In the genomic region with DNA sequence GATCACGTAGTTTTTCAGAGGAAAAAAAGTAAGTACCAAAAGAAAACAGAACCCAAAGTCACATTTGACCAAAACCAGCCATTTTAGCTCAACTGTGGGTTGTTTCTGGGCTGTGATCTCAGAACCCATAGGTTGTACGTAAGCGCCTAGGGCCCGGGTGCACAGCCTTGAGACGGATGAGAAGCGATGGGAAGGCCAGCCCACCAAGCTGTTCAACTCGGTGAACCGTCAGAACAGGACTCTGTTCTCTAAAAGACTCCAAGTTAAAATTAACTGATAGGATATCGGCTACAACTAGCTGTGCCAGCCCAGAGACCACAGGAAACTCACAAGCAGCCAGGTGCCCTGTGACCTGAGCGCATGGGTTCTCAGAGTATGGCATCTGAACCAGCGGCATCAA, we compare ENCODE assay signal across 15 cellular contexts. TPM values are rescaled to one million over a fixed set of nuclear protein-coding genes. Genes with fewer than 3 reads are reported as not detected.
DNase-seq lines count a peak whose midpoint lies in the region; ATAC-seq and TF ChIP-seq lines count a peak whose summit lies in the region.
"Had no signal": no experiment of that assay in that cellular context is flagged by ENCODE, and none has a peak within 500 bp of the region (broad histone marks: within the 10 kb centered on the region; RNA-seq: fewer than 3 reads in every experiment).

No MANE protein-coding gene starts in this region.

- no peak for ATAC-seq in CD8-positive, alpha-beta T cell
- ATAC-seq in GM23338 (no peak), omental fat pad (ENCODE audit: low FRiP score) (no peak)
- no peak for ATAC-seq in naive thymus-derived CD8-positive, alpha-beta T cell

- H3K27ac ChIP-seq in CD8-positive, alpha-beta T cell (ENCODE audit: low read depth, low read length) = no peak overlapping the region
- 0 out of 2 replicates have a peak overlapping the region, but pooled peaks have one; percentile 45 for H3K27ac ChIP-seq in GM23338 (ENCODE audit: low read depth)
- H3K27ac ChIP-seq in sigmoid colon = no peak overlapping the region
- H3K27ac ChIP-seq: BLaER1 had no signal

- intact Hi-C loops in CD8-positive, alpha-beta T cell (cut with DNase I, micrococcal nuclease) = no loop called here
- intact Hi-C loops in sigmoid colon (cut with DNase I) = no loop called here

- no peak for TF ChIP-seq POLR2A in sigmoid colon (IDR thresholded peaks at IDR 0.05)

- peaks cover 78% of the 10 kb centered on the region for H3K36me3 ChIP-seq in CD8-positive, alpha-beta T cell (ENCODE audit: insufficient read depth, low read length)
- H3K36me3 ChIP-seq in GM23338 (ENCODE audit: insufficient read depth) (peaks cover 93% of the 10 kb centered on the region), sigmoid colon (peaks cover 56 to 100% (median 84%) of the 10 kb centered on the region in 4 donors)

- no peak for DNase-seq in CD8-positive, alpha-beta T cell
- DNase-seq in GM23338 (ENCODE audit: low spot score) (no peak), sigmoid colon (peak; percentile 46), omental fat pad (ENCODE audit: low spot score) (no peak), NCI-H146 treated with DMSO at 0.1 percent for 48 hours (lab: John Stamatoyannopoulos, UW; ENCODE audit: unreplicated experiment) (no peak)
- DNase-seq in naive thymus-derived CD8-positive, alpha-beta T cell = no peak
- DNase-seq: DMS 273 treated with DMSO at 0.1 percent for 48 hours; MG63; NCI-H1092 treated with DMSO at 0.1 percent for 48 hours; NCI-H1694 treated with DMSO at 0.1 percent for 48 hours; NCI-H69; NK-92 treated with Interleukin-12 subunit alpha and Interleukin-12 subunit beta, amount 100 ng/mL, for 24 hours; OCI-M1 had no signal

- no peak overlapping the region for H2AFZ ChIP-seq in GM23338

- WGBS in sigmoid colon, 2 donors = 92 to 94% methylated on average over 11 of the region's 11 CpGs

- peaks cover 8% of the 10 kb centered on the region for H3K4me1 Mint-ChIP-seq in CD8-positive, alpha-beta T cell (ENCODE audit: low read depth)
- H3K4me1 Mint-ChIP-seq in GM23338 (no peaks in the 10 kb centered on the region; the same call in 2 of the 3 replicates), brain (no peaks in the 10 kb centered on the region)
- peaks cover 0 to 24% (median 14%) of the 10 kb centered on the region in 4 donors for H3K4me1 Mint-ChIP-seq in naive thymus-derived CD8-positive, alpha-beta T cell

- no peak overlapping the region for H3K4me3 Mint-ChIP-seq in CD8-positive, alpha-beta T cell
- H3K4me3 Mint-ChIP-seq in GM23338 (no peak overlapping the region; the same call in 2 of the 3 replicates), brain (no peak overlapping the region)
- H3K4me3 Mint-ChIP-seq in naive thymus-derived CD8-positive, alpha-beta T cell = no peak overlapping the region

- H3K36me3 Mint-ChIP-seq in CD8-positive, alpha-beta T cell = peaks cover 94% of the 10 kb centered on the region
- H3K36me3 Mint-ChIP-seq in GM23338 (ENCODE audit: low read depth) (peaks cover 100% of the 10 kb centered on the region), brain (peaks cover 98% of the 10 kb centered on the region)
- peaks cover 10 to 97% (median 19%) of the 10 kb centered on the region in 3 donors for H3K36me3 Mint-ChIP-seq in naive thymus-derived CD8-positive, alpha-beta T cell

- H3K9me3 ChIP-seq in CD8-positive, alpha-beta T cell (ENCODE audit: low read length) = no peaks in the 10 kb centered on the region
- no peaks in the 10 kb centered on the region for H3K9me3 ChIP-seq in sigmoid colon
- H3K9me3 ChIP-seq: BLaER1, MG63 had no signal

- no peaks in the 10 kb centered on the region for H3K27me3 Mint-ChIP-seq in CD8-positive, alpha-beta T cell (ENCODE audit: low read depth)
- H3K27me3 Mint-ChIP-seq in GM23338 (ENCODE audit: insufficient read depth, low read depth, poor library complexity) = peaks cover 7% of the 10 kb centered on the region
- no peaks in the 10 kb centered on the region for H3K27me3 Mint-ChIP-seq in brain
- H3K27me3 Mint-ChIP-seq in naive thymus-derived CD8-positive, alpha-beta T cell = no peaks in the 10 kb centered on the region

- H3K4me2 ChIP-seq in GM23338 = no peak overlapping the region
- H3K4me2 ChIP-seq: BLaER1 had no signal

- TF ChIP-seq EP300 in sigmoid colon (IDR thresholded peaks at IDR 0.05) = no peak

- H3K4me1 ChIP-seq in CD8-positive, alpha-beta T cell (ENCODE audit: insufficient read depth, low read length) = no peaks in the 10 kb centered on the region
- H3K4me1 ChIP-seq in GM23338 (ENCODE audit: insufficient read depth) (no peaks in the 10 kb centered on the region), sigmoid colon (peaks cover 0 to 28% (median 17%) of the 10 kb centered on the region in 4 donors)

- POLR2A ChIA-PET in CD8-positive, alpha-beta T cell (lab: Charles Lee) = no interaction called here
- POLR2A ChIA-PET in naive thymus-derived CD8-positive, alpha-beta T cell (lab: Charles Lee) = interaction anchor here (1.2 kb wide), 1 partner anchor 29 kb away, joined by 3 read pairs; a partner anchor contains a TSS

- no peaks in the 10 kb centered on the region for H3K9me3 Mint-ChIP-seq in CD8-positive, alpha-beta T cell
- H3K9me3 Mint-ChIP-seq in GM23338 (no peaks in the 10 kb centered on the region; the same call in 2 of the 3 replicates), brain (no peaks in the 10 kb centered on the region)
- H3K9me3 Mint-ChIP-seq in naive thymus-derived CD8-positive, alpha-beta T cell = no peaks in the 10 kb centered on the region

- no peak for TF ChIP-seq CTCF in CD8-positive, alpha-beta T cell (IDR thresholded peaks at IDR 0.05)
- TF ChIP-seq CTCF in GM23338 (conservative IDR thresholded peaks at IDR 0.05; ENCODE audit: low read depth in 2 of 2) (no peak), brain (conservative IDR thresholded peaks at IDR 0.05) (no peak), sigmoid colon (IDR thresholded peaks at IDR 0.05) (no peak), omental fat pad (IDR thresholded peaks at IDR 0.05) (no peak)

- no peak overlapping the region for H3K4me3 ChIP-seq in CD8-positive, alpha-beta T cell (ENCODE audit: low read depth, low read length)
- H3K4me3 ChIP-seq in GM23338 = no peak overlapping the region
- H3K4me3 ChIP-seq in sigmoid colon = no peak overlapping the region
- H3K4me3 ChIP-seq: BLaER1, MG63 had no signal

- peaks cover 84% of the 10 kb centered on the region for H4K20me1 ChIP-seq in GM23338 (replicated peaks; ENCODE audit: insufficient read depth)

- peaks cover 63% of the 10 kb centered on the region for H3F3A ChIP-seq in GM23338 (replicated peaks; ENCODE audit: low read depth)

- H3K27ac Mint-ChIP-seq in CD8-positive, alpha-beta T cell = peak overlapping the region; percentile 45
- H3K27ac Mint-ChIP-seq in GM23338 = no peak overlapping the region; the same call in 1 of the 2 replicates
- H3K27ac Mint-ChIP-seq in brain = peak overlapping the region in 3 of 5 experiments; percentile 27 to 80 (median 40)
- H3K27ac Mint-ChIP-seq in naive thymus-derived CD8-positive, alpha-beta T cell = peak overlapping the region in 4 of 10 donors; percentile 19 to 59 (median 50)

- H3K79me2 ChIP-seq in GM23338 (replicated peaks; ENCODE audit: insufficient read depth) = peaks cover 94% of the 10 kb centered on the region

- no peaks in the 10 kb centered on the region for H3K9me2 ChIP-seq in GM23338 (ENCODE audit: insufficient read depth)

- CTCF ChIA-PET in CD8-positive, alpha-beta T cell (lab: Charles Lee) = interaction anchor here (1.6 kb wide), 1 partner anchor 15 kb away, joined by 4 read pairs; no protein-coding TSS in a partner anchor

- H3K27me3 ChIP-seq in CD8-positive, alpha-beta T cell (ENCODE audit: insufficient read depth, low read length) = no peaks in the 10 kb centered on the region
- no peaks in the 10 kb centered on the region for H3K27me3 ChIP-seq in GM23338 (ENCODE audit: insufficient read depth)
- no peaks in the 10 kb centered on the region for H3K27me3 ChIP-seq in sigmoid colon
- H3K27me3 ChIP-seq: BLaER1, MG63 had no signal

TF ChIP-seq in GM23338, 12 proteins besides CTCF, POLR2A, EP300 and RAD21:
- TF ChIP-seq JUNB (IDR thresholded peaks at IDR 0.05; ENCODE audit: unreplicated experiment) (no peak), EZH2phosphoT487 (IDR thresholded peaks at IDR 0.05; ENCODE audit: unreplicated experiment) (no peak)

RNA-seq across cellular contexts. Expression of a gene that starts 28.3 kb away (rescaled TPM):
- 100 to 1,000 TPM; 177 to 190 TPM for total RNA-seq in CD8-positive, alpha-beta T cell
- total RNA-seq in GM23338 (2014; rRNA removed; shearing (Covaris generic)) = 285 and 296 TPM in 2 replicates
- 68.9 and 77.4 TPM in 2 replicates for polyA plus RNA-seq in GM23338 (2016; fragmentation: Nextera tagmentation; extraction: Ambion mirVana)
- 199 TPM for polyA plus RNA-seq in brain (ENCODE audit: insufficient read depth, low read depth, low replicate concordance)
- total RNA-seq in sigmoid colon = 10 to 100 TPM; 68.8 to 84.2 (median 83.4) TPM
- 10 to 100 TPM; 25.2 to 71.2 (median 30.1) TPM for polyA plus RNA-seq in sigmoid colon
- total RNA-seq in omental fat pad = 100 to 1,000 TPM in 3 of 4 donors, 10 to 100 TPM in 1; 99.1 to 121 (median 109) TPM
- 100 to 1,000 TPM; 149 to 155 TPM for total RNA-seq in naive thymus-derived CD8-positive, alpha-beta T cell
- 10 to 100 TPM; 33.6 to 40.3 (median 34.3) TPM for polyA plus RNA-seq in naive thymus-derived CD8-positive, alpha-beta T cell
